ENCODE assay signal across 11 cellular contexts in the genomic region with DNA sequence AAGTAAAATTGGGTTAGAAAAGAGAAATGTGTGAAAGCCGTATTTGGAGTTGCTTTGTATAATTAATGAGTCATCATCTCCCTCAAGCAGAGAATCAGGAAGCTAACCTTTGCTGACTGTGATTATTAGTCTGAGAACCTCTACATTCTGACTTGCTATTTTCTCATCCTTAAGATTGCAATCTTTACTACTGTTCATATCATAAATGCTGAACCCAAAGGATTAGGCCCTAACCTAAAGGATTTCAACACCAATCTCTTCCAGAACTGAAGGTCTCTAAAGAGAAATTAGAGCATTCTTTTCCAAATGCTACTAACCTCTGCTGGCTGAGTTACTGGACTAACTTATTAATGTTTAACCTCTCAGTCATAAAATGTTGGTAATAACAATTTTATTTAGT.
DNase-seq lines count a peak whose midpoint lies in the region; ATAC-seq and TF ChIP-seq lines count a peak whose summit lies in the region.
"Had no signal": no experiment of that assay in that cellular context is flagged by ENCODE, and none has a peak within 500 bp of the region (broad histone marks: within the 10 kb centered on the region; RNA-seq: fewer than 3 reads in every experiment).

No MANE protein-coding gene starts in this region.

- 6 to 9% methylated on average over 1 of the region's 1 CpG for WGBS in body of pancreas, 2 donors

- no peak for TF ChIP-seq POLR2A in body of pancreas (IDR thresholded peaks at IDR 0.05)

- ATAC-seq in GM18511 (IDR thresholded peaks at IDR 0.05; ENCODE audit: unreplicated experiment) (peak; percentile 92), body of pancreas (peak; percentile 66), HG03439 (IDR thresholded peaks at IDR 0.05; ENCODE audit: unreplicated experiment) (no peak)

- peaks cover 0 to 6% (median 0%) of the 10 kb centered on the region in 3 donors for H3K9me3 ChIP-seq in body of pancreas

- TF ChIP-seq CTCF in body of pancreas (IDR thresholded peaks at IDR 0.05) (no peak), osteocyte (IDR thresholded peaks at IDR 0.05) (no peak)

- H3K4me3 Mint-ChIP-seq in osteocyte (ENCODE audit: unreplicated experiment), result no peak overlapping the region

- intact Hi-C loops in body of pancreas (cut with DNase I), result no loop called here

- H3K4me1 ChIP-seq in body of pancreas, result no peaks in the 10 kb centered on the region

- H3K36me3 ChIP-seq in body of pancreas (replicated peaks in 1 of 2; ENCODE audit: insufficient read depth in 1 of 2, low read depth in 2 of 2), result no peaks in the 10 kb centered on the region
- H3K36me3 ChIP-seq: cardiac muscle cell had no signal

- DNase-seq in Kasumi-1 (lab: John Stamatoyannopoulos, UW), result peak; percentile 30 to 50
- DNase-seq in body of pancreas, result no peak
- no peak for DNase-seq in osteocyte (ENCODE audit: extremely low spot score, unreplicated experiment)
- no peak for DNase-seq in NCI-H146 treated with DMSO at 0.1 percent for 48 hours (lab: John Stamatoyannopoulos, UW; ENCODE audit: unreplicated experiment)
- no peak for DNase-seq in NCI-H2081 treated with DMSO at 0.1 percent for 48 hours (lab: John Stamatoyannopoulos, UW)
- no peak for DNase-seq in NCI-H1105 (lab: John Stamatoyannopoulos, UW)
- DNase-seq: GOT3, IMR-90 had no signal

- no peaks in the 10 kb centered on the region for H3K27me3 Mint-ChIP-seq in osteocyte (ENCODE audit: unreplicated experiment)

- H3K4me3 ChIP-seq in body of pancreas, result no peak overlapping the region
- H3K4me3 ChIP-seq: cardiac muscle cell had no signal

- peak overlapping the region in 2 of 4 donors; percentile 41 to 53 for H3K27ac ChIP-seq in body of pancreas
- H3K27ac ChIP-seq: cardiac muscle cell had no signal

- no peaks in the 10 kb centered on the region for H3K36me3 Mint-ChIP-seq in osteocyte (ENCODE audit: unreplicated experiment)

- H3K4me1 Mint-ChIP-seq in osteocyte (ENCODE audit: unreplicated experiment), result peaks cover 32% of the 10 kb centered on the region

- peak overlapping the region; percentile 67 for H3K27ac Mint-ChIP-seq in osteocyte (ENCODE audit: unreplicated experiment)

- no peaks in the 10 kb centered on the region for H3K27me3 ChIP-seq in body of pancreas
- H3K27me3 ChIP-seq: cardiac muscle cell had no signal

- peaks cover 16% of the 10 kb centered on the region for H3K9me3 Mint-ChIP-seq in osteocyte (ENCODE audit: unreplicated experiment)

Comparison
In these comparisons a context has a peak if more than half of its experiments do, and no peak if none do; other contexts are left out.
1. DNase-seq: peak in Kasumi-1 (2 of 2); none in body of pancreas (0 of 4), osteocyte (single experiment), NCI-H146 treated with DMSO at 0.1 percent for 48 hours (single experiment), NCI-H2081 treated with DMSO at 0.1 percent for 48 hours (single experiment) and NCI-H1105 (single experiment).